ENCODE assay signal across 8 cellular contexts in genomic region chr20:62182469-62183425, GRCh38. TPM values are rescaled to one million over a fixed set of nuclear protein-coding genes. Genes with fewer than 3 reads are reported as not detected.
DNase-seq lines count a peak whose midpoint lies in the region; ATAC-seq, FAIRE-seq and TF ChIP-seq lines count a peak whose summit lies in the region.

TSS of gene MTG2 (plus strand) at chr20:62183028. CDS start at chr20:62193421, 10,393 bp downstream.

- in situ Hi-C loops in HepG2 (cut with HindIII; ENCODE audit: extremely low pct_ligation_motif_present, low pct_unique_long_range_greater_than_20kb) = no loop called here

- H3K27me3 ChIP-seq in HepG2 (ENCODE audit: control insufficient read depth in 1 of 2, insufficient read depth in 2 of 2, low read length in 2 of 2) = no peaks in the 10 kb centered on the region; a peak in 1 of 5 replicates

- peaks cover 6 to 14% of the 10 kb centered on the region in 2 donors for H3K36me3 Mint-ChIP-seq in CD14-positive monocyte
- peaks cover 22% of the 10 kb centered on the region for H3K36me3 Mint-ChIP-seq in dendritic cell treated with granulocyte-macrophage colony-stimulating factor and Interleukin-4, amounts not matched to agents 40 ng/mL and 50 ng/mL, for 4 days (ENCODE audit: low read depth)

- peaks cover 0 to 2% (median 0%) of the 10 kb centered on the region in 3 donors for H3K27me3 Mint-ChIP-seq in CD14-positive monocyte (ENCODE audit: low read depth in 3 of 3)
- no peaks in the 10 kb centered on the region for H3K27me3 Mint-ChIP-seq in dendritic cell treated with granulocyte-macrophage colony-stimulating factor and Interleukin-4, amounts not matched to agents 40 ng/mL and 50 ng/mL, for 4 days

- peak within 1 kb of the TSS; percentile 95 for H3K4me2 ChIP-seq in HepG2 (ENCODE audit: low read depth, low read length)

- peak within 1 kb of the TSS; percentile 87 to 91 for H3K4me3 Mint-ChIP-seq in CD14-positive monocyte
- peak within 1 kb of the TSS; percentile 87 for H3K4me3 Mint-ChIP-seq in dendritic cell treated with granulocyte-macrophage colony-stimulating factor and Interleukin-4, amounts not matched to agents 40 ng/mL and 50 ng/mL, for 4 days

- H3K9me3 ChIP-seq in HepG2 (ENCODE audit: low read length) = no peaks in the 10 kb centered on the region

- H3K27ac Mint-ChIP-seq in CD14-positive monocyte = peak within 1 kb of the TSS; percentile 89 to 96 (median 93)
- H3K27ac Mint-ChIP-seq in dendritic cell treated with granulocyte-macrophage colony-stimulating factor and Interleukin-4, amounts not matched to agents 40 ng/mL and 50 ng/mL, for 4 days = peak within 1 kb of the TSS; percentile 94

- POLR2A ChIA-PET in HepG2 (lab: Yijun Ruan, JAX) = interaction anchor here (0.6 to 1.8 kb wide), 6 partner anchors 8 to 193 kb away, joined by 3 to 6 read pairs (median 3); no protein-coding TSS in a partner anchor

- peak within 1 kb of the TSS; percentile 97 for H3K9ac ChIP-seq in HepG2 (ENCODE audit: insufficient read depth, low read depth, low read length)

- peaks cover 9 to 10% of the 10 kb centered on the region in 2 experiments; a peak in 4 of 5 replicates for H3K36me3 ChIP-seq in HepG2 (replicated peaks in 1 of 2; ENCODE audit: control insufficient read depth in 1 of 2, insufficient read depth in 2 of 2, low read length in 2 of 2)

- peak; percentile 97 to 100 for TF ChIP-seq POLR2A in HepG2 (IDR thresholded peaks at IDR 0.05; ENCODE audit: insufficient read depth in 1 of 2, low read depth in 2 of 2, low read length in 2 of 2)

- H3K9me3 Mint-ChIP-seq in CD14-positive monocyte = no peaks in the 10 kb centered on the region
- no peaks in the 10 kb centered on the region for H3K9me3 Mint-ChIP-seq in dendritic cell treated with granulocyte-macrophage colony-stimulating factor and Interleukin-4, amounts not matched to agents 40 ng/mL and 50 ng/mL, for 4 days

- peaks cover 34% of the 10 kb centered on the region for H3K79me2 ChIP-seq in HepG2 (ENCODE audit: insufficient read depth, low read length)

- H2AFZ ChIP-seq in HepG2 (ENCODE audit: low read length) = no peak within 1 kb of the TSS

- CTCF ChIA-PET in HepG2 (lab: Yijun Ruan, JAX; ENCODE audit: low intra/inter-chr PET ratio, low total read pairs) = no interaction called here

- peaks cover 48% of the 10 kb centered on the region for H3K4me1 ChIP-seq in HepG2 (ENCODE audit: insufficient read depth, low read length)

- H3K4me3 ChIP-seq in HepG2 (replicated peaks in 1 of 3; ENCODE audit: insufficient read depth in 1 of 3, low read depth in 2 of 3, low read length in 3 of 3) = peak within 1 kb of the TSS; percentile 87 to 96 (median 90)

- peak; percentile 67 for FAIRE-seq in HepG2 (lab: Jason Lieb, UNC)

- peak; percentile 97 for DNase-seq in CD14-positive monocyte (ENCODE audit: low spot score)
- peak; percentile 94 for DNase-seq in NCI-H774 (lab: John Stamatoyannopoulos, UW)
- peak; percentile 90 to 93 for DNase-seq in activated CD4-positive, alpha-beta T cell treated with anti-CD3 and anti-CD28 coated beads, Interleukin-2, amount 50 U/mL, for 4 hours
- peak; percentile 98 for DNase-seq in HepG2 (ENCODE audit: low spot score)
- DNase-seq in stimulated activated CD4-positive, alpha-beta T cell treated with anti-CD3 and anti-CD28 coated beads, Interleukin-2, amount 100 ng/mL, for 48 hours = peak; percentile 87 to 91

- WGBS in HepG2 (ENCODE audit: low lambda C conversion rate) = under 1% methylated on average over 82 of the region's 96 CpGs

- TF ChIP-seq EP300 in HepG2 (IDR thresholded peaks at IDR 0.05; ENCODE audit: low read depth in 2 of 2, low read length in 2 of 2) = no peak; a peak in 1 of 4 replicates
- peak; percentile 36; the same call in 1 of the 2 replicates for TF ChIP-seq EP300 in HepG2 (CRISPR knock-in tag; IDR thresholded peaks at IDR 0.05; ENCODE audit: borderline replicate concordance)

- ATAC-seq in GM19438 (IDR thresholded peaks at IDR 0.05; ENCODE audit: low read depth, unreplicated experiment) = peak; percentile 93
- peak; percentile 93 for ATAC-seq in HG03571 (IDR thresholded peaks at IDR 0.05; ENCODE audit: unreplicated experiment)
- ATAC-seq in HepG2 = peak; percentile 93

- no peaks in the 10 kb centered on the region for H4K20me1 ChIP-seq in HepG2 (ENCODE audit: insufficient read depth, low read length)

- intact Hi-C loops in CD14-positive monocyte (cut with micrococcal nuclease) (loop anchor here (5.0 kb wide), 4 partner anchors 40 to 120 kb away; partner anchors contain the start of genes ADRM1 (in 1 of the 2), LSM14B (in 1 of the 2), PSMA7 (in 1 of the 2) and SS18L1 (in 1 of the 2)), HepG2 (cut with micrococcal nuclease; ENCODE audit: unreplicated experiment) (loop anchor here (1.0 kb wide), 1 partner anchor 56 kb away; the partner anchor contains the start of gene OSBPL2)
- intact Hi-C loops in dendritic cell treated with granulocyte-macrophage colony-stimulating factor and Interleukin-4, amounts not matched to agents 40 ng/mL and 50 ng/mL, for 4 days (cut with micrococcal nuclease) = loop anchor here (2.0 to 10.0 kb wide), 4 partner anchors 40 to 1032 kb away; partner anchors contain the start of genes ADRM1, OSBPL2, PSMA7 and SS18L1

- TF ChIP-seq CTCF in CD14-positive monocyte (IDR thresholded peaks at IDR 0.05) (no peak), HepG2 (CRISPR knock-in tag; IDR thresholded peaks at IDR 0.05) (0 out of 2 replicates have a peak, but pooled peaks have one; percentile 45)

- peaks cover 42% of the 10 kb centered on the region for H3K4me1 Mint-ChIP-seq in CD14-positive monocyte
- H3K4me1 Mint-ChIP-seq in dendritic cell treated with granulocyte-macrophage colony-stimulating factor and Interleukin-4, amounts not matched to agents 40 ng/mL and 50 ng/mL, for 4 days (ENCODE audit: low read depth) = peaks cover 44% of the 10 kb centered on the region

- BruUV-seq in HepG2 (replicated peaks; lab: Mats Ljungman, UMichigan) = TSS peak; percentile 93

- peak within 1 kb of the TSS; percentile 90 for H3K27ac ChIP-seq in HepG2 (ENCODE audit: extremely low read length, insufficient read depth, low read length)

- peak; percentile 79 for TF ChIP-seq RAD21 in HepG2 (CRISPR knock-in tag; IDR thresholded peaks at IDR 0.05)

TF ChIP-seq in HepG2, 621 proteins besides CTCF, POLR2A, EP300 and RAD21 (continues in another document):
- TF ChIP-seq ETV5 (CRISPR knock-in tag; IDR thresholded peaks at IDR 0.05; ENCODE audit: borderline replicate concordance) (peak; percentile 97), ZNF713 (CRISPR knock-in tag; IDR thresholded peaks at IDR 0.05) (peak; percentile 95), ZNF567 (CRISPR knock-in tag; IDR thresholded peaks at IDR 0.05; ENCODE audit: borderline replicate concordance) (peak; percentile 86; the same call in 1 of the 2 replicates), NFE2L1 (CRISPR knock-in tag; IDR thresholded peaks at IDR 0.05; ENCODE audit: borderline replicate concordance) (peak; percentile 80; the same call in 1 of the 2 replicates), ZNF790 (CRISPR knock-in tag; IDR thresholded peaks at IDR 0.05; ENCODE audit: borderline replicate concordance) (peak; percentile 73; the same call in 1 of the 2 replicates), TFAP4 (IDR thresholded peaks at IDR 0.05; ENCODE audit: borderline replicate concordance, low read depth) (peak; percentile 89; the same call in 1 of the 2 replicates)

RNA-seq across cellular contexts. Expression of gene MTG2, which starts in this region (rescaled TPM):
- 10 to 100 TPM; 10.8 to 14.9 TPM for polyA plus RNA-seq in CD14-positive monocyte
- total RNA-seq in HepG2 (2016; rRNA removed; fragmentation: Illumina TruSeq; extraction: Trizol) = 31.3 and 37.8 TPM in 2 replicates
- total RNA-seq in HepG2 (2016; cell fraction: cytosol; rRNA removed; fragmentation: Illumina TruSeq; extraction: Trizol; ENCODE audit: low read depth) = 14.9 and 15.3 TPM in 2 replicates
- 30.0 and 35.2 TPM in 2 replicates for total RNA-seq in HepG2 (2016; cell fraction: insoluble cytoplasmic fraction; rRNA removed; fragmentation: Illumina TruSeq; extraction: Trizol)
- total RNA-seq in HepG2 (2016; cell fraction: membrane; rRNA removed; fragmentation: Illumina TruSeq; extraction: Trizol) = 20.4 and 23.8 TPM in 2 replicates
- 23.8 and 28.4 TPM in 2 replicates for total RNA-seq in HepG2 (2016; cell fraction: nucleus; rRNA removed; fragmentation: Illumina TruSeq; extraction: Trizol)
- polyA plus RNA-seq in HepG2 (2011; rRNA removed) = 20.4 and 22.5 TPM in 2 replicates
- 19.5 and 23.4 TPM in 2 replicates for polyA plus RNA-seq in HepG2 (2011; cell fraction: cytosol; rRNA removed)
- polyA plus RNA-seq in HepG2 (2011; cell fraction: nucleus; rRNA removed) = 31.1 and 31.2 TPM in 2 replicates
- 21.4 and 26.9 TPM in 2 replicates for polyA plus RNA-seq in HepG2 (2012)
- polyA plus RNA-seq in HepG2 (2016; cell fraction: cytosol; fragmentation: Illumina TruSeq; extraction: Trizol; ENCODE audit: low read depth) = 13.5 and 13.6 TPM in 2 replicates
- polyA plus RNA-seq in HepG2 (2016; cell fraction: insoluble cytoplasmic fraction; fragmentation: Illumina TruSeq; extraction: Trizol; ENCODE audit: low read depth) = 33.7 and 36.3 TPM in 2 replicates
- 18.0 and 19.8 TPM in 2 replicates for polyA plus RNA-seq in HepG2 (2016; cell fraction: membrane; fragmentation: Illumina TruSeq; extraction: Trizol; ENCODE audit: low read depth)
- polyA plus RNA-seq in HepG2 (2016; cell fraction: nucleus; fragmentation: Illumina TruSeq; extraction: Trizol; ENCODE audit: insufficient read depth, low read depth) = 87.6 and 92.7 TPM in 2 replicates
- polyA minus RNA-seq in HepG2 (2011; rRNA and poly(A)+ RNA removed; ENCODE audit: low replicate concordance) = 27.2 and 36.2 TPM in 2 replicates
- 13.0 and 15.4 TPM in 2 replicates for polyA minus RNA-seq in HepG2 (2011; cell fraction: cytosol; rRNA and poly(A)+ RNA removed)
- polyA minus RNA-seq in HepG2 (2011; cell fraction: nucleus; rRNA and poly(A)+ RNA removed) = 16.7 and 20.9 TPM in 2 replicates

Comparison
In these comparisons a context has a peak if more than half of its experiments do, and no peak if none do; other contexts are left out.
1. Peak in every context shown above with its lines: DNase-seq, ATAC-seq, H3K4me3 ChIP-seq and H3K27ac ChIP-seq.